ENCODE assay signal across 8 cellular contexts in genomic region chr1:91885716-91886506, GRCh38. TPM values are rescaled to one million over a fixed set of nuclear protein-coding genes. Genes with fewer than 3 reads are reported as not detected.
DNase-seq lines count a peak whose midpoint lies in the region; ATAC-seq, FAIRE-seq and TF ChIP-seq lines count a peak whose summit lies in the region.

TSS of gene TGFBR3 (minus strand) at chr1:91886151. CDS start at chr1:91861531, 24,620 bp downstream.

- peak within 1 kb of the TSS; percentile 76 to 95 for H3K9ac ChIP-seq in colonic mucosa (ENCODE audit: low read depth in 2 of 2, low read length in 2 of 2)

- CTCF ChIA-PET in activated CD4-positive, alpha-beta T cell treated with anti-CD3 and anti-CD28 coated beads, Interleukin-2, amount 10 ng/mL, durations not matched to agents 7 days and 5 days (lab: Charles Lee) = interaction anchor here (0.5 to 1.6 kb wide), 7 partner anchors 10 to 381 kb away, joined by 3 to 5 read pairs (median 3); no protein-coding TSS in a partner anchor

- H3K36me3 ChIP-seq in colonic mucosa = no peaks in the 10 kb centered on the region

- H3K4me1 Mint-ChIP-seq in activated CD4-positive, alpha-beta T cell treated with anti-CD3 and anti-CD28 coated beads, Interleukin-2, amount 10 ng/mL, durations not matched to agents 7 days and 5 days = peaks cover 31% of the 10 kb centered on the region

- TF ChIP-seq CTCF in colonic mucosa (IDR thresholded peaks at IDR 0.05) = peak; percentile 31

- FAIRE-seq in GM18507 (lab: Jason Lieb, UNC) = no peak

- H3K27ac ChIP-seq in colonic mucosa = peak within 1 kb of the TSS; percentile 81

- no peaks in the 10 kb centered on the region for H3K9me3 ChIP-seq in colonic mucosa

- peak within 1 kb of the TSS; percentile 82 for H3K27ac Mint-ChIP-seq in activated CD4-positive, alpha-beta T cell treated with anti-CD3 and anti-CD28 coated beads, Interleukin-2, amount 10 ng/mL, durations not matched to agents 7 days and 5 days

- H3K4me3 Mint-ChIP-seq in activated CD4-positive, alpha-beta T cell treated with anti-CD3 and anti-CD28 coated beads, Interleukin-2, amount 10 ng/mL, durations not matched to agents 7 days and 5 days = peak within 1 kb of the TSS; percentile 87

- no peaks in the 10 kb centered on the region for H3K27me3 ChIP-seq in colonic mucosa

- H3K27me3 Mint-ChIP-seq in activated CD4-positive, alpha-beta T cell treated with anti-CD3 and anti-CD28 coated beads, Interleukin-2, amount 10 ng/mL, durations not matched to agents 7 days and 5 days = peaks cover 27% of the 10 kb centered on the region

- H3K4me3 ChIP-seq in colonic mucosa = peak within 1 kb of the TSS; percentile 72

- no peaks in the 10 kb centered on the region for H3K4me1 ChIP-seq in colonic mucosa

- H3K36me3 Mint-ChIP-seq in activated CD4-positive, alpha-beta T cell treated with anti-CD3 and anti-CD28 coated beads, Interleukin-2, amount 10 ng/mL, durations not matched to agents 7 days and 5 days (ENCODE audit: low read depth) = peaks cover 4% of the 10 kb centered on the region

- DNase-seq in 8988T (peak; percentile 77), GM18507 (ENCODE audit: extremely low spot score, insufficient read length, low read depth) (peak; percentile 43), NCI-H345 (lab: John Stamatoyannopoulos, UW) (peak; percentile 78), colonic mucosa (peak; percentile 88), left kidney (ENCODE audit: low read depth, low spot score) (peak; percentile 97)
- peak; percentile 67 for DNase-seq in activated CD4-positive, alpha-beta T cell treated with anti-CD3 and anti-CD28 coated beads, Interleukin-2, amount 10 ng/mL, durations not matched to agents 7 days and 5 days
- DNase-seq in stimulated activated CD4-positive, alpha-beta T cell treated with anti-CD3 and anti-CD28 coated beads, Interleukin-1b, Interleukin-23, amount 100 ng/mL, for 48 hours = peak; percentile 60

- intact Hi-C loops in colonic mucosa (cut with DNase I) = loop anchor here (10.0 kb wide), 1 partner anchor 171 kb away; no protein-coding TSS in a partner anchor

- H3K9me3 Mint-ChIP-seq in activated CD4-positive, alpha-beta T cell treated with anti-CD3 and anti-CD28 coated beads, Interleukin-2, amount 10 ng/mL, durations not matched to agents 7 days and 5 days = no peaks in the 10 kb centered on the region

- POLR2A ChIA-PET in activated CD4-positive, alpha-beta T cell treated with anti-CD3 and anti-CD28 coated beads, Interleukin-2, amount 10 ng/mL, durations not matched to agents 7 days and 5 days (lab: Charles Lee) = interaction anchor here (0.6 kb wide), 1 partner anchor 897 kb away, joined by 3 read pairs; no protein-coding TSS in a partner anchor

- ATAC-seq in HG03045 (IDR thresholded peaks at IDR 0.05; ENCODE audit: unreplicated experiment) = peak; percentile 77

RNA-seq across cellular contexts. Expression of gene TGFBR3, which starts in this region (rescaled TPM):
- total RNA-seq in activated CD4-positive, alpha-beta T cell treated with anti-CD3 and anti-CD28 coated beads, Interleukin-2, amount 10 ng/mL, durations not matched to agents 7 days and 5 days = 10 to 100 TPM; 12.9 to 13.0 TPM
- total RNA-seq in colonic mucosa = 10 to 100 TPM in 1 of 2 donors, 1 to 10 TPM in 1; 8.4 to 16.0 TPM

Comparison
In these comparisons a context has a peak if more than half of its experiments do, and no peak if none do; other contexts are left out.
1. Peak in every context shown above with its lines: DNase-seq, ATAC-seq, H3K4me3 ChIP-seq and H3K27ac ChIP-seq.
2. DNase-seq: peak in every context shown above with its lines; median percentile 97 in left kidney; 88 in colonic mucosa; 78 in NCI-H345; 77 in 8988T; 67 in activated CD4-positive, alpha-beta T cell treated with anti-CD3 and anti-CD28 coated beads, Interleukin-2, amount 10 ng/mL, durations not matched to agents 7 days and 5 days; 60 in stimulated activated CD4-positive, alpha-beta T cell treated with anti-CD3 and anti-CD28 coated beads, Interleukin-1b, Interleukin-23, amount 100 ng/mL, for 48 hours; 43 in GM18507.